ENCODE assay signal across 26 cellular contexts in genomic region chr2:106845716-106846115, GRCh38. TPM values are rescaled to one million over a fixed set of nuclear protein-coding genes. Genes with fewer than 3 reads are reported as not detected.
"Had no signal": no experiment of that assay in that cellular context is flagged by ENCODE, and none has a peak within 500 bp of the region (broad histone marks: within the 10 kb centered on the region; RNA-seq: fewer than 3 reads in every experiment).

No MANE protein-coding gene starts in this region.

- H3K27me3 ChIP-seq: heart left ventricle, left lung, neural progenitor cell, ovary, transverse colon, upper lobe of left lung had no signal

- DNase-seq: heart left ventricle; hypothalamus; immature natural killer cell; kidney; left colon; left lung; lower lobe of right lung; mammary epithelial cell; mesenchymal stem cell; naive thymus-derived CD8-positive, alpha-beta T cell; ovary; retina; right cardiac atrium; stimulated activated CD4-positive, alpha-beta T cell treated with anti-CD3 and anti-CD28 coated beads, Interleukin-1b, Interleukin-23, amount 100 ng/mL, for 48 hours; stimulated activated CD4-positive, alpha-beta T cell treated with anti-CD3 and anti-CD28 coated beads, Interleukin-2, amount 100 ng/mL, for 48 hours; stimulated activated CD4-positive, alpha-beta T cell treated with anti-CD3 and anti-CD28 coated beads, Interleukin-4, amount 100 ng/mL, for 4 hours; stimulated activated CD8-positive, alpha-beta memory T cell treated with anti-CD3 and anti-CD28 coated beads, Interleukin-4, amount 100 ng/mL, for 48 hours; stimulated activated naive CD4-positive, alpha-beta T cell treated with Interleukin-2 at 50 U/mL for 16 hours; stimulated activated naive CD8-positive, alpha-beta T cell treated with anti-CD3 and anti-CD28 coated beads, Interleukin-15, amount 100 ng/mL, for 72 hours; transverse colon; upper lobe of left lung had no signal

- H3K4me1 ChIP-seq: left lung, lower lobe of right lung, prostate gland, upper lobe of left lung had no signal

- FAIRE-seq: islet of Langerhans, kidney had no signal

- H3K27ac ChIP-seq: heart left ventricle, left lung, lower lobe of right lung, neural progenitor cell, ovary, prostate gland, transverse colon, upper lobe of left lung had no signal

- H3K9me3 ChIP-seq: heart left ventricle, left lung, lower lobe of right lung, ovary, prostate gland, transverse colon, upper lobe of left lung had no signal

- ATAC-seq: heart left ventricle; left colon; left lung; lower lobe of right lung; naive thymus-derived CD8-positive, alpha-beta T cell; right cardiac atrium; stimulated activated memory B cell treated with anti-CD40 and anti-IgM and Interleukin-4, amounts not matched to agents 10 μg/mL and 1 μg/mL and 100 μg/mL, for 72 hours; stimulated activated naive CD8-positive, alpha-beta T cell treated with anti-CD3 and anti-CD28 coated beads, Interleukin-15, amount 100 ng/mL, for 72 hours had no signal

- H3K36me3 ChIP-seq: heart left ventricle, left lung, lower lobe of right lung, neural progenitor cell, ovary, prostate gland, transverse colon, upper lobe of left lung had no signal

- H3K4me3 ChIP-seq: heart left ventricle, left lung, lower lobe of right lung, neural progenitor cell, ovary, prostate gland, smooth muscle cell, transverse colon, upper lobe of left lung had no signal

RNA-seq across cellular contexts. Expression of gene ST6GAL2, which starts 40.3 kb away (rescaled TPM):
- total RNA-seq: naive thymus-derived CD8-positive, alpha-beta T cell had no signal
- polyA plus RNA-seq: immature natural killer cell; naive thymus-derived CD8-positive, alpha-beta T cell had no signal
